In genomic region chr2:14641116-14641515, GRCh38 we compare ENCODE assay signal across 32 cellular contexts.
"Had no signal": no experiment of that assay in that cellular context is flagged by ENCODE, and none has a peak within 500 bp of the region (broad histone marks: within the 10 kb centered on the region; RNA-seq: fewer than 3 reads in every experiment).

No MANE protein-coding gene starts in this region.

- DNase-seq: Karpas-422, Kasumi-1, MG63, MM.1S, MV-4-11, NCI-H1048, NCI-H1092, NCI-H1092 treated with DMSO at 0.1 percent for 48 hours, NCI-H1105, NCI-H1105 treated with DMSO at 0.1 percent for 48 hours, NCI-H1417 treated with DMSO at 0.1 percent for 48 hours, NCI-H1436, NCI-H1436 treated with DMSO at 0.1 percent for 48 hours, NCI-H146, NCI-H1694, NCI-H1694 treated with DMSO at 0.1 percent for 48 hours, NCI-H187, NCI-H187 treated with DMSO at 0.1 percent for 48 hours, NCI-H1930, NCI-H2029, NCI-H2029 treated with DMSO at 0.1 percent for 48 hours, NCI-H2081, NCI-H2081 treated with DMSO at 0.1 percent for 48 hours, NCI-H2107, NCI-H2171, NCI-H2171 treated with DMSO at 0.1 percent for 48 hours, NCI-H2227 treated with DMSO at 0.1 percent for 48 hours, NCI-H226, NCI-H345, NCI-H446, NCI-H446 treated with DMSO at 0.1 percent for 48 hours, NCI-H510A had no signal
